ENCODE assay signal across 11 cellular contexts in the genomic region with DNA sequence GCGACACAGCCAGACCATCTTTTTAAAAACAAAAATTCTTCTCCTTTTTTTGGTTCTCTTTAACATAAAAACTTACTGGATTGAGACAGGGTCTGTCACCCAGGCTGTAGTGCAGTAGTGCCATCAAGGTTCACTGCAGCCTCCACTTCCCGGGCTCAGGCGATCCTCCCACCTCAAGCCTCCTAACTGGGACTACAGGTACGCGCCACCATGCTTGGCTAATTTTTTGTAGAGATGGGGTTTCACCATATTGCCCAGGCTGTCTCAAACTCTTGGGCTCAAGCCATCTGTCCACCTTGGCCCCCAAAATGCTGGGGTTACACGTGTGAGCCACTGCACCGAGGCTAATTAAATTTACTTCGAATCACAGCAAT. TPM values are rescaled to one million over a fixed set of nuclear protein-coding genes. Genes with fewer than 3 reads are reported as not detected.
DNase-seq lines count a peak whose midpoint lies in the region; TF ChIP-seq lines count a peak whose summit lies in the region.
"Had no signal": no experiment of that assay in that cellular context is flagged by ENCODE, and none has a peak within 500 bp of the region (broad histone marks: within the 10 kb centered on the region; RNA-seq: fewer than 3 reads in every experiment).

No MANE protein-coding gene starts in this region.

- no peak for TF ChIP-seq POLR2A in ovary (IDR thresholded peaks at IDR 0.05)

- peaks cover 3% of the 10 kb centered on the region; the same call in 1 of the 2 replicates for H4K20me1 ChIP-seq in OCI-LY1 (ENCODE audit: insufficient read depth, low read length)

- H3K4me2 ChIP-seq in OCI-LY1 (ENCODE audit: low read length), result no peak overlapping the region

- H3K9ac ChIP-seq in OCI-LY1 (ENCODE audit: low read length), result no peak overlapping the region

- peaks cover 18% of the 10 kb centered on the region for H3K4me1 Mint-ChIP-seq in activated CD4-positive, alpha-beta T cell treated with anti-CD3 and anti-CD28 coated beads, Interleukin-2, amount 10 ng/mL, durations not matched to agents 24 days and 14 days

- H3K27me3 ChIP-seq in OCI-LY1 (ENCODE audit: insufficient read depth, low read length) (no peaks in the 10 kb centered on the region), neutrophil (no peaks in the 10 kb centered on the region), ovary (no peaks in the 10 kb centered on the region)
- H3K27me3 ChIP-seq: tibial artery had no signal

- H3K4me3 ChIP-seq in OCI-LY1 (ENCODE audit: low read depth, low read length, poor library complexity, severe bottlenecking) (no peak overlapping the region), neutrophil (ENCODE audit: low read depth in 1 of 2, low read length in 1 of 2) (no peak overlapping the region), ovary (no peak overlapping the region)
- H3K4me3 ChIP-seq: tibial artery had no signal

- no peak for TF ChIP-seq CTCF in OCI-LY1 (IDR thresholded peaks at IDR 0.05; ENCODE audit: low read length)
- no peak for TF ChIP-seq CTCF in neutrophil (IDR thresholded peaks at IDR 0.05)
- no peak for TF ChIP-seq CTCF in ovary (IDR thresholded peaks at IDR 0.05)

- WGBS in ovary, 3 donors, result 70 to 74% (median 72%) methylated on average over 8 of the region's 8 CpGs

- H3F3A ChIP-seq in OCI-LY1 (ENCODE audit: insufficient read depth, low read length), result peaks cover 35% of the 10 kb centered on the region

- H3K27ac ChIP-seq in OCI-LY1 (ENCODE audit: low read depth, low read length, poor library complexity, severe bottlenecking) (peak overlapping the region; percentile 31), epithelial cell of prostate (peak overlapping the region; percentile 68), neutrophil (peak overlapping the region; percentile 11), ovary (no peak overlapping the region)
- H3K27ac ChIP-seq: tibial artery had no signal

- peaks cover 50% of the 10 kb centered on the region for H3K36me3 Mint-ChIP-seq in activated CD4-positive, alpha-beta T cell treated with anti-CD3 and anti-CD28 coated beads, Interleukin-2, amount 10 ng/mL, durations not matched to agents 24 days and 14 days (ENCODE audit: low read depth)

- H3K36me3 ChIP-seq in OCI-LY1 (ENCODE audit: insufficient read depth, low read length) (peaks cover 52% of the 10 kb centered on the region), neutrophil (peaks cover 57% of the 10 kb centered on the region), ovary (no peaks in the 10 kb centered on the region)

- H3K79me2 ChIP-seq in OCI-LY1 (ENCODE audit: insufficient read depth, low read length), result no peaks in the 10 kb centered on the region

- no peak overlapping the region for H2AFZ ChIP-seq in OCI-LY1 (ENCODE audit: low read length)

- intact Hi-C loops in activated CD4-positive, alpha-beta T cell treated with anti-CD3 and anti-CD28 coated beads, Interleukin-2, amount 10 ng/mL, durations not matched to agents 24 days and 14 days (cut with micrococcal nuclease), result no loop called here
- intact Hi-C loops in ovary (cut with DNase I), result no loop called here

- no peaks in the 10 kb centered on the region for H3K9me2 ChIP-seq in OCI-LY1 (ENCODE audit: low read depth, low read length)

- no peak for DNase-seq in activated CD4-positive, alpha-beta T cell treated with anti-CD3 and anti-CD28 coated beads, Interleukin-2, amount 10 ng/mL, durations not matched to agents 24 days and 14 days
- DNase-seq in activated CD4-positive, alpha-beta T cell treated with anti-CD3 and anti-CD28 coated beads, Interleukin-2, amount 50 U/mL, for 4 hours, result no peak
- DNase-seq in epithelial cell of prostate (ENCODE audit: low read depth, low spot score) (no peak), Ammon's horn (ENCODE audit: low spot score) (no peak), ovary (no peak), NCI-H526 (lab: John Stamatoyannopoulos, UW) (no peak)
- DNase-seq: anterior cingulate cortex, NCI-H1092, tibial artery had no signal

- no peak overlapping the region for H3K4me3 Mint-ChIP-seq in activated CD4-positive, alpha-beta T cell treated with anti-CD3 and anti-CD28 coated beads, Interleukin-2, amount 10 ng/mL, durations not matched to agents 24 days and 14 days

- H3K27ac Mint-ChIP-seq in activated CD4-positive, alpha-beta T cell treated with anti-CD3 and anti-CD28 coated beads, Interleukin-2, amount 10 ng/mL, durations not matched to agents 24 days and 14 days, result peak overlapping the region; percentile 65

- H3K27me3 Mint-ChIP-seq in activated CD4-positive, alpha-beta T cell treated with anti-CD3 and anti-CD28 coated beads, Interleukin-2, amount 10 ng/mL, durations not matched to agents 24 days and 14 days, result no peaks in the 10 kb centered on the region

- H3K9me3 ChIP-seq in OCI-LY1 (ENCODE audit: low read length) (no peaks in the 10 kb centered on the region), neutrophil (peaks cover under 1% of the 10 kb centered on the region), ovary (no peaks in the 10 kb centered on the region)
- H3K9me3 ChIP-seq: tibial artery had no signal

- H3K4me1 ChIP-seq in OCI-LY1 (ENCODE audit: insufficient read depth, low read length, severe bottlenecking) (no peaks in the 10 kb centered on the region), neutrophil (ENCODE audit: control insufficient read depth in 1 of 2, insufficient read depth in 1 of 2, low read depth in 1 of 2, low read length in 1 of 2) (peaks cover 0 to 1% of the 10 kb centered on the region in 2 experiments), ovary (ENCODE audit: insufficient read depth) (peaks cover 3% of the 10 kb centered on the region)
- H3K4me1 ChIP-seq: tibial artery had no signal

- TF ChIP-seq EP300 in ovary (IDR thresholded peaks at IDR 0.05), result no peak

- no peaks in the 10 kb centered on the region for H3K9me3 Mint-ChIP-seq in activated CD4-positive, alpha-beta T cell treated with anti-CD3 and anti-CD28 coated beads, Interleukin-2, amount 10 ng/mL, durations not matched to agents 24 days and 14 days

RNA-seq across cellular contexts. Expression of gene HNRNPK, which starts 13.8 kb away (rescaled TPM):
- total RNA-seq in activated CD4-positive, alpha-beta T cell treated with anti-CD3 and anti-CD28 coated beads, Interleukin-2, amount 10 ng/mL, durations not matched to agents 24 days and 14 days, result 892 and 897 TPM in 2 replicates
- total RNA-seq in ovary, result 100 to 1,000 TPM; 302 to 565 (median 485) TPM
- polyA plus RNA-seq in ovary, result 100 to 1,000 TPM; 343 to 646 TPM

RNA-seq across cellular contexts. Expression of gene RMI1, which starts 14.4 kb away (rescaled TPM):
- total RNA-seq in activated CD4-positive, alpha-beta T cell treated with anti-CD3 and anti-CD28 coated beads, Interleukin-2, amount 10 ng/mL, durations not matched to agents 24 days and 14 days, result 28.9 and 29.3 TPM in 2 replicates
- total RNA-seq in ovary, result 1 to 10 TPM; 3.7 to 8.0 (median 4.8) TPM
- polyA plus RNA-seq in ovary, result 1 to 10 TPM; 3.2 to 3.4 TPM

RNA-seq across cellular contexts. Expression of gene KIF27, which starts 45.0 kb away (rescaled TPM):
- total RNA-seq in activated CD4-positive, alpha-beta T cell treated with anti-CD3 and anti-CD28 coated beads, Interleukin-2, amount 10 ng/mL, durations not matched to agents 24 days and 14 days, result 2.4 and 2.7 TPM in 2 replicates
- total RNA-seq in ovary, result 10 to 100 TPM in 4 of 7 donors, 1 to 10 TPM in 3; 7.4 to 16.2 (median 10.4) TPM
- 1 to 10 TPM; 1.5 to 4.3 TPM for polyA plus RNA-seq in ovary

Comparison
In these comparisons a context has a peak if more than half of its experiments do, and no peak if none do; other contexts are left out.
1. H3K27ac ChIP-seq: peak in OCI-LY1 (single experiment), epithelial cell of prostate (single experiment) and neutrophil (single experiment); none in ovary (0 of 2).